27 cellular contexts compared by ENCODE assay signal in genomic region chr2:163252199-163252598, GRCh38.
A peak's percentile ranks its signal among the peaks of the same experiment; 100 is the strongest.
DNase-seq lines count a peak whose midpoint lies in the region; ATAC-seq and TF ChIP-seq lines count a peak whose summit lies in the region.
"Had no signal": no experiment of that assay in that cellular context is flagged by ENCODE, and none has a peak within 500 bp of the region (broad histone marks: within the 10 kb centered on the region; RNA-seq: fewer than 3 reads in every experiment).

No MANE protein-coding gene starts in this region.

- H2AFZ ChIP-seq in PC-3 (ENCODE audit: low read length) (no peak overlapping the region), GM23338 (no peak overlapping the region)
- H2AFZ ChIP-seq: PC-9 had no signal

- H3K9me3 Mint-ChIP-seq in GM23338 (no peaks in the 10 kb centered on the region), progenitor cell of endocrine pancreas (ENCODE audit: low read depth) (no peaks in the 10 kb centered on the region)

- no peaks in the 10 kb centered on the region for H3K9me3 ChIP-seq in PC-3 (ENCODE audit: low read length)
- no peaks in the 10 kb centered on the region for H3K9me3 ChIP-seq in colonic mucosa
- H3K9me3 ChIP-seq: BE2C had no signal

- no peaks in the 10 kb centered on the region for H4K20me1 ChIP-seq in PC-3 (ENCODE audit: low read length)
- H4K20me1 ChIP-seq in GM23338 (replicated peaks; ENCODE audit: insufficient read depth), result no peaks in the 10 kb centered on the region

- intact Hi-C loops in PC-3 (cut with micrococcal nuclease) (no loop called here), colonic mucosa (cut with DNase I) (no loop called here)

- H3K4me1 ChIP-seq in PC-3 (ENCODE audit: insufficient read depth, low read length) (no peaks in the 10 kb centered on the region), colonic mucosa (no peaks in the 10 kb centered on the region), GM23338 (ENCODE audit: insufficient read depth) (0 out of 2 replicates have a peak, but pooled peaks cover 4% of the 10 kb centered on the region)
- H3K4me1 ChIP-seq: BE2C had no signal

- H3K79me2 ChIP-seq in PC-3 (ENCODE audit: low read length) (no peaks in the 10 kb centered on the region), GM23338 (replicated peaks; ENCODE audit: insufficient read depth) (no peaks in the 10 kb centered on the region)

- no TSS peak for BruUV-seq in PC-3 (replicated peaks; lab: Mats Ljungman, UMichigan)

- no peak overlapping the region for H3K4me3 Mint-ChIP-seq in GM23338
- no peak overlapping the region for H3K4me3 Mint-ChIP-seq in progenitor cell of endocrine pancreas (ENCODE audit: low read depth)

- no peaks in the 10 kb centered on the region for H3K36me3 Mint-ChIP-seq in GM23338 (ENCODE audit: low read depth)
- H3K36me3 Mint-ChIP-seq in progenitor cell of endocrine pancreas (ENCODE audit: insufficient read depth), result no peaks in the 10 kb centered on the region

- H3K4me2 ChIP-seq in PC-3 (ENCODE audit: low read length) (no peak overlapping the region), GM23338 (no peak overlapping the region)
- H3K4me2 ChIP-seq: PC-9 had no signal

- H3K27me3 Mint-ChIP-seq in GM23338 (ENCODE audit: insufficient read depth, low read depth, poor library complexity), result peaks cover 2% of the 10 kb centered on the region
- H3K27me3 Mint-ChIP-seq in progenitor cell of endocrine pancreas, result no peaks in the 10 kb centered on the region

- H3K4me3 ChIP-seq in PC-3 (ENCODE audit: low read length), result no peak overlapping the region
- no peak overlapping the region for H3K4me3 ChIP-seq in epithelial cell of esophagus (ENCODE audit: low read length)
- no peak overlapping the region for H3K4me3 ChIP-seq in kidney epithelial cell (ENCODE audit: low read depth, low read length)
- no peak overlapping the region for H3K4me3 ChIP-seq in colonic mucosa
- no peak overlapping the region for H3K4me3 ChIP-seq in GM23338
- H3K4me3 ChIP-seq: PC-9 had no signal

- H3K27ac ChIP-seq in PC-3 (ENCODE audit: low read length), result no peak overlapping the region
- no peak overlapping the region for H3K27ac ChIP-seq in colonic mucosa
- H3K27ac ChIP-seq in GM23338 (ENCODE audit: low read depth), result no peak overlapping the region
- H3K27ac ChIP-seq: HL-60, PC-9 had no signal

- H3K9ac ChIP-seq in PC-3 (ENCODE audit: low read length) (no peak overlapping the region), colonic mucosa (ENCODE audit: low read depth in 2 of 2, low read length in 2 of 2) (no peak overlapping the region)

- H3K9me2 ChIP-seq in PC-3 (replicated peaks; ENCODE audit: low read length) (no peaks in the 10 kb centered on the region), GM23338 (ENCODE audit: insufficient read depth) (no peaks in the 10 kb centered on the region)

- in situ Hi-C loops in Caki2 (cut with HindIII; ENCODE audit: low pct_unique_long_range_greater_than_20kb, low sequenced_read_pairs), result no loop called here

- CTCF ChIA-PET in PC-3 (lab: Charles Lee), result no interaction called here

- DNase-seq in Caki2 (ENCODE audit: low read depth), result peak; percentile 3
- DNase-seq in PC-3, result peak; percentile 51
- DNase-seq in epithelial cell of esophagus (ENCODE audit: low read depth), result peak; percentile 83
- DNase-seq in kidney epithelial cell (ENCODE audit: low read depth), result peak; percentile 10
- DNase-seq in colonic mucosa, result no peak
- no peak for DNase-seq in GM23338 (ENCODE audit: low spot score)
- no peak for DNase-seq in progenitor cell of endocrine pancreas (ENCODE audit: low spot score, unreplicated experiment)
- DNase-seq: 8988T; ACHN; BE2C; DMS153; DND-41; HCEC 1CT; Karpas-422; MV-4-11; NCI-H1105; NCI-H1436 treated with DMSO at 0.1 percent for 48 hours; NCI-H187 treated with DMSO at 0.1 percent for 48 hours; NCI-H2171 treated with DMSO at 0.1 percent for 48 hours; NCI-H345; NCI-H510A treated with DMSO at 0.1 percent for 48 hours; NCI-H774; NK-92 treated with Interleukin-12 subunit alpha and Interleukin-12 subunit beta, amount 100 ng/mL, for 24 hours; PC-9; SHP77 had no signal

- H3K27ac Mint-ChIP-seq in GM23338 (no peak overlapping the region), progenitor cell of endocrine pancreas (no peak overlapping the region)

- TF ChIP-seq CTCF in PC-3 (conservative IDR thresholded peaks at IDR 0.05; ENCODE audit: low read depth, low read length) (no peak), epithelial cell of esophagus (IDR thresholded peaks at IDR 0.05; ENCODE audit: insufficient read depth, low read depth, low read length, missing control alignments) (no peak), kidney epithelial cell (IDR thresholded peaks at IDR 0.05; ENCODE audit: insufficient read depth, low read length, poor library complexity, severe bottlenecking) (no peak), colonic mucosa (IDR thresholded peaks at IDR 0.05) (no peak), GM23338 (conservative IDR thresholded peaks at IDR 0.05; ENCODE audit: low read depth in 2 of 2) (no peak), progenitor cell of endocrine pancreas (IDR thresholded peaks at IDR 0.05; ENCODE audit: unreplicated experiment) (no peak)

- ATAC-seq in PC-3 (no peak), GM23338 (no peak)
- ATAC-seq: HepG2 had no signal

- POLR2A ChIA-PET in PC-3 (lab: Charles Lee; ENCODE audit: unreplicated experiment), result no interaction called here

- H3K27me3 ChIP-seq in PC-3 (ENCODE audit: low read length) (peaks cover 22% of the 10 kb centered on the region; the same call in 1 of the 2 replicates), kidney epithelial cell (ENCODE audit: control insufficient read depth, insufficient read depth, low read length) (no peaks in the 10 kb centered on the region), colonic mucosa (no peaks in the 10 kb centered on the region), GM23338 (ENCODE audit: insufficient read depth) (no peaks in the 10 kb centered on the region)
- H3K27me3 ChIP-seq: BE2C had no signal

- H3K36me3 ChIP-seq in PC-3 (ENCODE audit: low read depth, low read length) (no peaks in the 10 kb centered on the region), kidney epithelial cell (ENCODE audit: control insufficient read depth, insufficient read depth, low read length) (no peaks in the 10 kb centered on the region), colonic mucosa (no peaks in the 10 kb centered on the region), GM23338 (ENCODE audit: insufficient read depth) (no peaks in the 10 kb centered on the region)
- H3K36me3 ChIP-seq: BE2C had no signal

- H3K4me1 Mint-ChIP-seq in GM23338 (peaks cover 13% of the 10 kb centered on the region; the same call in 2 of the 3 replicates), progenitor cell of endocrine pancreas (ENCODE audit: low read depth) (peaks cover 17% of the 10 kb centered on the region)

- no peaks in the 10 kb centered on the region for H3F3A ChIP-seq in PC-3 (ENCODE audit: low read length, unreplicated experiment)
- no peaks in the 10 kb centered on the region for H3F3A ChIP-seq in GM23338 (replicated peaks; ENCODE audit: low read depth)

TF ChIP-seq in GM23338, 12 proteins besides CTCF, POLR2A, EP300 and RAD21 (continues in another document):
- TF ChIP-seq NANOG (IDR thresholded peaks at IDR 0.05; ENCODE audit: borderline replicate concordance) (no peak), STAT1 (IDR thresholded peaks at IDR 0.05; ENCODE audit: unreplicated experiment) (no peak), ETS1 (IDR thresholded peaks at IDR 0.05) (no peak), ZNF114 (CRISPR knock-in tag; IDR thresholded peaks at IDR 0.05) (no peak), CREB1 (CRISPR knock-in tag; IDR thresholded peaks at IDR 0.05; ENCODE audit: low read depth) (no peak), JUNB (IDR thresholded peaks at IDR 0.05; ENCODE audit: unreplicated experiment) (no peak)
- TF ChIP-seq, protein P1, sequence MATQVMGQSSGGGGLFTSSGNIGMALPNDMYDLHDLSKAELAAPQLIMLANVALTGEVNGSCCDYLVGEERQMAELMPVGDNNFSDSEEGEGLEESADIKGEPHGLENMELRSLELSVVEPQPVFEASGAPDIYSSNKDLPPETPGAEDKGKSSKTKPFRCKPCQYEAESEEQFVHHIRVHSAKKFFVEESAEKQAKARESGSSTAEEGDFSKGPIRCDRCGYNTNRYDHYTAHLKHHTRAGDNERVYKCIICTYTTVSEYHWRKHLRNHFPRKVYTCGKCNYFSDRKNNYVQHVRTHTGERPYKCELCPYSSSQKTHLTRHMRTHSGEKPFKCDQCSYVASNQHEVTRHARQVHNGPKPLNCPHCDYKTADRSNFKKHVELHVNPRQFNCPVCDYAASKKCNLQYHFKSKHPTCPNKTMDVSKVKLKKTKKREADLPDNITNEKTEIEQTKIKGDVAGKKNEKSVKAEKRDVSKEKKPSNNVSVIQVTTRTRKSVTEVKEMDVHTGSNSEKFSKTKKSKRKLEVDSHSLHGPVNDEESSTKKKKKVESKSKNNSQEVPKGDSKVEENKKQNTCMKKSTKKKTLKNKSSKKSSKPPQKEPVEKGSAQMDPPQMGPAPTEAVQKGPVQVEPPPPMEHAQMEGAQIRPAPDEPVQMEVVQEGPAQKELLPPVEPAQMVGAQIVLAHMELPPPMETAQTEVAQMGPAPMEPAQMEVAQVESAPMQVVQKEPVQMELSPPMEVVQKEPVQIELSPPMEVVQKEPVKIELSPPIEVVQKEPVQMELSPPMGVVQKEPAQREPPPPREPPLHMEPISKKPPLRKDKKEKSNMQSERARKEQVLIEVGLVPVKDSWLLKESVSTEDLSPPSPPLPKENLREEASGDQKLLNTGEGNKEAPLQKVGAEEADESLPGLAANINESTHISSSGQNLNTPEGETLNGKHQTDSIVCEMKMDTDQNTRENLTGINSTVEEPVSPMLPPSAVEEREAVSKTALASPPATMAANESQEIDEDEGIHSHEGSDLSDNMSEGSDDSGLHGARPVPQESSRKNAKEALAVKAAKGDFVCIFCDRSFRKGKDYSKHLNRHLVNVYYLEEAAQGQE (IDR thresholded peaks at IDR 0.05; ENCODE audit: unreplicated experiment), result no peak

Comparison
In these comparisons a context has a peak if more than half of its experiments do, and no peak if none do; other contexts are left out.
1. DNase-seq: peak in Caki2 (single experiment), PC-3 (single experiment), epithelial cell of esophagus (single experiment) and kidney epithelial cell (single experiment); none in colonic mucosa (single experiment), GM23338 (single experiment) and progenitor cell of endocrine pancreas (single experiment).